ENCODE assay signal across 38 cellular contexts in genomic region chr7:116636997-116637396, GRCh38. TPM values are rescaled to one million over a fixed set of nuclear protein-coding genes. Genes with fewer than 3 reads are reported as not detected.
"Had no signal": no experiment of that assay in that cellular context is flagged by ENCODE, and none has a peak within 500 bp of the region (broad histone marks: within the 10 kb centered on the region; RNA-seq: fewer than 3 reads in every experiment).

No MANE protein-coding gene starts in this region.

- H3K4me3 ChIP-seq: adrenal gland, ascending aorta, body of pancreas, breast epithelium, cardiac muscle cell had no signal

- H3K36me3 ChIP-seq: adrenal gland, ascending aorta, brain microvascular endothelial cell, breast epithelium, cardiac muscle cell had no signal

- H3K4me1 Mint-ChIP-seq: activated naive CD4-positive, alpha-beta T cell treated with anti-CD3 and anti-CD28 coated beads, Interleukin-2, amount 10 ng/mL, durations not matched to agents 7 days and 5 days; activated naive CD4-positive, alpha-beta T cell treated with anti-CD3 and anti-CD28 coated beads, Interleukin-2, amount 50 U/mL, for 24 hours; activated naive CD8-positive, alpha-beta T cell treated with anti-CD3 and anti-CD28 coated beads for 36 hours; activated naive CD8-positive, alpha-beta T cell treated with anti-CD3 and anti-CD28 coated beads, Interleukin-2, amount 10 ng/mL, durations not matched to agents 7 days and 5 days; activated naive CD8-positive, alpha-beta T cell treated with anti-CD3 and anti-CD28 coated beads, Interleukin-2, amount 50 U/mL, for 24 hours; activated T-helper 17 cell treated with anti-CD3 and anti-CD28 coated beads, Interleukin-2, amount 50 U/mL, for 72 hours; central memory CD8-positive, alpha-beta T cell had no signal

- H3K27ac Mint-ChIP-seq: activated naive CD4-positive, alpha-beta T cell treated with anti-CD3 and anti-CD28 coated beads for 36 hours; activated naive CD4-positive, alpha-beta T cell treated with anti-CD3 and anti-CD28 coated beads, Interleukin-2, amount 10 ng/mL, durations not matched to agents 7 days and 5 days; activated naive CD4-positive, alpha-beta T cell treated with anti-CD3 and anti-CD28 coated beads, Interleukin-2, amount 50 U/mL, for 24 hours; activated naive CD4-positive, alpha-beta T cell treated with anti-CD3 and anti-CD28 coated beads, Interleukin-2, amount 50 U/mL, for 72 hours; activated naive CD8-positive, alpha-beta T cell; activated naive CD8-positive, alpha-beta T cell treated with anti-CD3 and anti-CD28 coated beads for 36 hours; activated naive CD8-positive, alpha-beta T cell treated with anti-CD3 and anti-CD28 coated beads, Interleukin-2, amount 10 ng/mL, durations not matched to agents 7 days and 5 days; activated naive CD8-positive, alpha-beta T cell treated with anti-CD3 and anti-CD28 coated beads, Interleukin-2, amount 50 U/mL, for 24 hours; activated T-cell treated with anti-CD3 and anti-CD28 coated beads, Interleukin-2, amount 50 U/mL, for 24 hours; activated T-cell treated with anti-CD3 and anti-CD28 coated beads, Interleukin-2, amount 50 U/mL, for 72 hours; activated T-helper 1 cell treated with anti-CD3 and anti-CD28 coated beads, Interleukin-12 subunit alpha, Interleukin-12 subunit beta, Interleukin-2, Interleukin-4 antibody, amounts not matched to agents 30 ng/mL and 10 ng/mL and 1 ng/mL, durations not matched to agents 14 hours and 24 hours and 36 hours; activated T-helper 17 cell treated with anti-CD3 and anti-CD28 coated beads, Interleukin-2, amount 50 U/mL, for 72 hours; activated T-helper 2 cell treated with anti-CD3 and anti-CD28 coated beads, Interferon-gamma antibody, Interleukin-2, Interleukin-4, amounts not matched to agents 10 μg/mL and 5 μg/mL and 100 μg/mL, durations not matched to agents 14 hours and 24 hours and 36 hours; brain had no signal

- H3K4me1 ChIP-seq: adrenal gland, ascending aorta, breast epithelium had no signal

- H3K36me3 Mint-ChIP-seq: activated naive CD4-positive, alpha-beta T cell treated with anti-CD3 and anti-CD28 coated beads, Interleukin-2, amount 10 ng/mL, durations not matched to agents 7 days and 5 days; activated naive CD4-positive, alpha-beta T cell treated with anti-CD3 and anti-CD28 coated beads, Interleukin-2, amount 50 U/mL, for 24 hours; activated naive CD4-positive, alpha-beta T cell treated with anti-CD3 and anti-CD28 coated beads, Interleukin-2, amount 50 U/mL, for 72 hours; activated naive CD8-positive, alpha-beta T cell; activated naive CD8-positive, alpha-beta T cell treated with anti-CD3 and anti-CD28 coated beads for 36 hours; activated naive CD8-positive, alpha-beta T cell treated with anti-CD3 and anti-CD28 coated beads, Interleukin-2, amount 10 ng/mL, durations not matched to agents 7 days and 5 days; brain had no signal

- H3K27ac ChIP-seq: adrenal gland, ascending aorta, body of pancreas, brain microvascular endothelial cell, breast epithelium, cardiac muscle cell had no signal

- H3K9me3 ChIP-seq: adrenal gland, ascending aorta, body of pancreas, breast epithelium had no signal

- H3K27me3 Mint-ChIP-seq: activated naive CD4-positive, alpha-beta T cell treated with anti-CD3 and anti-CD28 coated beads, Interleukin-2, amount 10 ng/mL, durations not matched to agents 7 days and 5 days; activated naive CD4-positive, alpha-beta T cell treated with anti-CD3 and anti-CD28 coated beads, Interleukin-2, amount 50 U/mL, for 24 hours; brain; central memory CD8-positive, alpha-beta T cell had no signal

- H3K4me3 Mint-ChIP-seq: activated naive CD4-positive, alpha-beta T cell treated with anti-CD3 and anti-CD28 coated beads for 36 hours; activated naive CD4-positive, alpha-beta T cell treated with anti-CD3 and anti-CD28 coated beads, Interleukin-2, amount 10 ng/mL, durations not matched to agents 7 days and 5 days; activated naive CD4-positive, alpha-beta T cell treated with anti-CD3 and anti-CD28 coated beads, Interleukin-2, amount 50 U/mL, for 24 hours; activated naive CD8-positive, alpha-beta T cell; activated naive CD8-positive, alpha-beta T cell treated with anti-CD3 and anti-CD28 coated beads for 36 hours; activated naive CD8-positive, alpha-beta T cell treated with anti-CD3 and anti-CD28 coated beads, Interleukin-2, amount 10 ng/mL, durations not matched to agents 7 days and 5 days; activated naive CD8-positive, alpha-beta T cell treated with anti-CD3 and anti-CD28 coated beads, Interleukin-2, amount 50 U/mL, for 24 hours; activated T-cell treated with anti-CD3 and anti-CD28 coated beads, Interleukin-2, amount 50 U/mL, for 24 hours; activated T-cell treated with anti-CD3 and anti-CD28 coated beads, Interleukin-2, amount 50 U/mL, for 4 hours; activated T-cell treated with anti-CD3 and anti-CD28 coated beads, Interleukin-2, amount 50 U/mL, for 72 hours; activated T-helper 1 cell treated with anti-CD3 and anti-CD28 coated beads, Interleukin-12 subunit alpha, Interleukin-12 subunit beta, Interleukin-2, Interleukin-4 antibody, amounts not matched to agents 30 ng/mL and 10 ng/mL and 1 ng/mL, durations not matched to agents 14 hours and 24 hours and 36 hours; activated T-helper 17 cell treated with anti-CD3 and anti-CD28 coated beads, Interleukin-2, amount 50 U/mL, for 72 hours; brain; central memory CD8-positive, alpha-beta T cell had no signal

- H3K9me3 Mint-ChIP-seq: activated naive CD4-positive, alpha-beta T cell treated with anti-CD3 and anti-CD28 coated beads, Interleukin-2, amount 10 ng/mL, durations not matched to agents 7 days and 5 days; activated naive CD4-positive, alpha-beta T cell treated with anti-CD3 and anti-CD28 coated beads, Interleukin-2, amount 50 U/mL, for 24 hours; activated naive CD8-positive, alpha-beta T cell treated with anti-CD3 and anti-CD28 coated beads for 36 hours; activated naive CD8-positive, alpha-beta T cell treated with anti-CD3 and anti-CD28 coated beads, Interleukin-2, amount 10 ng/mL, durations not matched to agents 7 days and 5 days; activated naive CD8-positive, alpha-beta T cell treated with anti-CD3 and anti-CD28 coated beads, Interleukin-2, amount 50 U/mL, for 24 hours; activated T-cell treated with anti-CD3 and anti-CD28 coated beads, Interleukin-2, amount 50 U/mL, for 24 hours; activated T-cell treated with anti-CD3 and anti-CD28 coated beads, Interleukin-2, amount 50 U/mL, for 72 hours; activated T-helper 1 cell treated with anti-CD3 and anti-CD28 coated beads, Interleukin-12 subunit alpha, Interleukin-12 subunit beta, Interleukin-2, Interleukin-4 antibody, amounts not matched to agents 30 ng/mL and 10 ng/mL and 1 ng/mL, durations not matched to agents 14 hours and 24 hours and 36 hours; activated T-helper 17 cell treated with anti-CD3 and anti-CD28 coated beads, Interleukin-2, amount 50 U/mL, for 72 hours; activated T-helper 2 cell treated with anti-CD3 and anti-CD28 coated beads, Interferon-gamma antibody, Interleukin-2, Interleukin-4, amounts not matched to agents 10 μg/mL and 5 μg/mL and 100 μg/mL, durations not matched to agents 14 hours and 24 hours and 36 hours; central memory CD8-positive, alpha-beta T cell had no signal

- DNase-seq: activated effector memory CD4-positive, alpha-beta T cell treated with anti-CD3 and anti-CD28 coated beads, Interleukin-2, amount 50 U/mL, for 16 hours; activated effector memory CD4-positive, alpha-beta T cell treated with Interleukin-2 at 50 U/mL for 16 hours; activated gamma-delta T cell; activated gamma-delta T cell treated with Interleukin-2 at 50 U/mL for 16 hours; activated naive CD4-positive, alpha-beta T cell; activated naive CD4-positive, alpha-beta T cell treated with anti-CD3 and anti-CD28 coated beads for 36 hours; activated naive CD4-positive, alpha-beta T cell treated with anti-CD3 and anti-CD28 coated beads, Interleukin-2, amount 10 ng/mL, durations not matched to agents 7 days and 5 days; activated naive CD4-positive, alpha-beta T cell treated with anti-CD3 and anti-CD28 coated beads, Interleukin-2, amount 50 U/mL, for 16 hours; activated naive CD4-positive, alpha-beta T cell treated with Interleukin-2 at 50 U/mL for 16 hours; activated naive CD8-positive, alpha-beta T cell treated with anti-CD3 and anti-CD28 coated beads for 36 hours; activated naive CD8-positive, alpha-beta T cell treated with anti-CD3 and anti-CD28 coated beads, Interleukin-2, amount 10 ng/mL, durations not matched to agents 7 days and 5 days; activated naive CD8-positive, alpha-beta T cell treated with anti-CD3 and anti-CD28 coated beads, Interleukin-2, amount 50 U/mL, for 24 hours; activated T-cell treated with anti-CD3 and anti-CD28 coated beads, Interleukin-2, amount 50 U/mL, for 1 hour; activated T-cell treated with anti-CD3 and anti-CD28 coated beads, Interleukin-2, amount 50 U/mL, for 24 hours; activated T-cell treated with anti-CD3 and anti-CD28 coated beads, Interleukin-2, amount 50 U/mL, for 4 hours; activated T-cell treated with anti-CD3 and anti-CD28 coated beads, Interleukin-2, amount 50 U/mL, for 48 hours; activated T-cell treated with anti-CD3 and anti-CD28 coated beads, Interleukin-2, amount 50 U/mL, for 72 hours; adrenal gland; amniotic stem cell; amygdala; anterior cingulate cortex; aorta; body of pancreas; brain microvascular endothelial cell; caudate nucleus; central memory CD4-positive, alpha-beta T cell; cerebellar nuclear complex had no signal

RNA-seq across cellular contexts. Expression of gene MET, which starts 35.0 kb away (rescaled TPM):
- total RNA-seq: activated naive CD8-positive, alpha-beta T cell treated with anti-CD3 and anti-CD28 coated beads, Interleukin-2, amount 10 ng/mL, durations not matched to agents 7 days and 5 days had no signal
